ENCODE assay signal across 9 cellular contexts in genomic region chr4:139740121-139740520, GRCh38.
DNase-seq lines count a peak whose midpoint lies in the region; ATAC-seq and TF ChIP-seq lines count a peak whose summit lies in the region.
"Had no signal": no experiment of that assay in that cellular context is flagged by ENCODE, and none has a peak within 500 bp of the region (broad histone marks: within the 10 kb centered on the region; RNA-seq: fewer than 3 reads in every experiment).

No MANE protein-coding gene starts in this region.

- peaks cover 2% of the 10 kb centered on the region for H3K9me3 Mint-ChIP-seq in neural progenitor cell

- H3K27ac ChIP-seq in foreskin keratinocyte (no peak overlapping the region), neural progenitor cell (no peak overlapping the region), uterus (peak overlapping the region; percentile 82 to 84)

- TF ChIP-seq POLR2A in uterus (IDR thresholded peaks at IDR 0.05), result no peak
- TF ChIP-seq POLR2A in erythroblast (IDR thresholded peaks at IDR 0.05; ENCODE audit: low read length), result no peak

- H3K4me3 Mint-ChIP-seq in neural progenitor cell, result no peak overlapping the region

- H2AFZ ChIP-seq in neural progenitor cell (replicated peaks), result no peak overlapping the region

- no peak overlapping the region for H3K9ac ChIP-seq in neural progenitor cell

- H3K4me1 ChIP-seq in foreskin keratinocyte (no peaks in the 10 kb centered on the region), neural progenitor cell (peaks cover 37% of the 10 kb centered on the region), uterus (peaks cover 5 to 8% of the 10 kb centered on the region in 2 donors)

- H3K36me3 ChIP-seq in neural progenitor cell (no peaks in the 10 kb centered on the region), uterus (no peaks in the 10 kb centered on the region)

- no peaks in the 10 kb centered on the region for H3K79me2 ChIP-seq in neural progenitor cell (ENCODE audit: low read depth)

- H3K27me3 ChIP-seq in foreskin keratinocyte, result peaks cover 18% of the 10 kb centered on the region
- H3K27me3 ChIP-seq in neural progenitor cell, result no peaks in the 10 kb centered on the region
- H3K27me3 ChIP-seq in uterus, result no peaks in the 10 kb centered on the region

- H3K9me3 ChIP-seq in neural progenitor cell (ENCODE audit: low read depth) (no peaks in the 10 kb centered on the region), uterus (no peaks in the 10 kb centered on the region)

- H3K4me3 ChIP-seq in neural progenitor cell (no peak overlapping the region), uterus (no peak overlapping the region)

- H4K20me1 ChIP-seq in neural progenitor cell (ENCODE audit: low read depth), result no peaks in the 10 kb centered on the region

- H3K36me3 Mint-ChIP-seq in neural progenitor cell, result peaks cover 3% of the 10 kb centered on the region

- intact Hi-C loops in uterus (cut with DNase I; ENCODE audit: low total_unique reads), result no loop called here

- H3K4me2 ChIP-seq in neural progenitor cell, result no peak overlapping the region

- peaks cover 67% of the 10 kb centered on the region for H3K4me1 Mint-ChIP-seq in neural progenitor cell

- TF ChIP-seq CTCF in foreskin keratinocyte (conservative IDR thresholded peaks at IDR 0.05) (no peak), neural progenitor cell (IDR thresholded peaks at IDR 0.05) (no peak), uterus (IDR thresholded peaks at IDR 0.05) (no peak)

- DNase-seq in NCI-H2196 (lab: John Stamatoyannopoulos, UW; ENCODE audit: unreplicated experiment), result peak; percentile 55
- no peak for DNase-seq in NCI-H2196 treated with DMSO at 0.1 percent for 48 hours (lab: John Stamatoyannopoulos, UW; ENCODE audit: unreplicated experiment)
- DNase-seq in foreskin keratinocyte, result no peak
- no peak for DNase-seq in neural progenitor cell (ENCODE audit: low spot score)
- peak in 1 of 2 donors; percentile 50 for DNase-seq in uterus
- DNase-seq in erythroblast (lab: John Stamatoyannopoulos, UW), result no peak
- DNase-seq in islet precursor cell, result no peak
- DNase-seq: cortex of kidney had no signal

- ATAC-seq in foreskin keratinocyte, result peak; percentile 41
- ATAC-seq in HG03378 (IDR thresholded peaks at IDR 0.05; ENCODE audit: unreplicated experiment), result no peak

- peak overlapping the region; percentile 2 for H3K27ac Mint-ChIP-seq in neural progenitor cell

- H3K27me3 Mint-ChIP-seq in neural progenitor cell (ENCODE audit: insufficient read depth, low read depth), result peaks cover 11% of the 10 kb centered on the region

- H3F3A ChIP-seq in neural progenitor cell (ENCODE audit: low read depth), result peaks cover 32% of the 10 kb centered on the region

Comparison
In these comparisons a context has a peak if more than half of its experiments do, and no peak if none do; other contexts are left out.
1. H3K27ac ChIP-seq: peak in uterus (2 of 2); none in foreskin keratinocyte (single experiment) and neural progenitor cell (single experiment).